ENCODE assay signal across 11 cellular contexts in genomic region chr21:34987673-34988072, GRCh38.
DNase-seq lines count a peak whose midpoint lies in the region; ATAC-seq, FAIRE-seq and TF ChIP-seq lines count a peak whose summit lies in the region.
"Had no signal": no experiment of that assay in that cellular context is flagged by ENCODE, and none has a peak within 500 bp of the region (broad histone marks: within the 10 kb centered on the region; RNA-seq: fewer than 3 reads in every experiment).

No MANE protein-coding gene starts in this region.

- H3K9me3 Mint-ChIP-seq in activated T-cell treated with anti-CD3 and anti-CD28 coated beads, Interleukin-2, amount 50 U/mL, for 4 hours = no peaks in the 10 kb centered on the region
- no peaks in the 10 kb centered on the region for H3K9me3 Mint-ChIP-seq in endodermal cell
- H3K9me3 Mint-ChIP-seq in stimulated activated memory B cell treated with anti-CD40 and anti-IgM and Interleukin-4, amounts not matched to agents 10 μg/mL and 1 μg/mL and 100 μg/mL, for 72 hours = no peaks in the 10 kb centered on the region

- no peak for TF ChIP-seq POLR2A in Peyer's patch (IDR thresholded peaks at IDR 0.05)

- H3K27ac Mint-ChIP-seq in endodermal cell = peak overlapping the region; percentile 46
- H3K27ac Mint-ChIP-seq in stimulated activated memory B cell treated with anti-CD40 and anti-IgM and Interleukin-4, amounts not matched to agents 10 μg/mL and 1 μg/mL and 100 μg/mL, for 72 hours = peak overlapping the region; percentile 96

- peaks cover 94% of the 10 kb centered on the region for H3K4me1 Mint-ChIP-seq in activated T-cell treated with anti-CD3 and anti-CD28 coated beads, Interleukin-2, amount 50 U/mL, for 4 hours (ENCODE audit: low read depth)
- peaks cover 19% of the 10 kb centered on the region for H3K4me1 Mint-ChIP-seq in endodermal cell
- H3K4me1 Mint-ChIP-seq in stimulated activated memory B cell treated with anti-CD40 and anti-IgM and Interleukin-4, amounts not matched to agents 10 μg/mL and 1 μg/mL and 100 μg/mL, for 72 hours = peaks cover 86% of the 10 kb centered on the region

- H3K9ac ChIP-seq in endodermal cell (ENCODE audit: extremely low read depth, low read length, poor library complexity, severe bottlenecking) = no peak overlapping the region

- H3K36me3 Mint-ChIP-seq in activated T-cell treated with anti-CD3 and anti-CD28 coated beads, Interleukin-2, amount 50 U/mL, for 4 hours (ENCODE audit: insufficient read depth) = peaks cover 29% of the 10 kb centered on the region
- no peaks in the 10 kb centered on the region for H3K36me3 Mint-ChIP-seq in endodermal cell (ENCODE audit: low read depth)
- H3K36me3 Mint-ChIP-seq in stimulated activated memory B cell treated with anti-CD40 and anti-IgM and Interleukin-4, amounts not matched to agents 10 μg/mL and 1 μg/mL and 100 μg/mL, for 72 hours = peaks cover 29% of the 10 kb centered on the region

- H3K9me3 ChIP-seq in Peyer's patch (no peaks in the 10 kb centered on the region), endodermal cell (ENCODE audit: control insufficient read depth, low read length) (no peaks in the 10 kb centered on the region)

- ATAC-seq in activated T-cell treated with anti-CD3 and anti-CD28 coated beads, Interleukin-2, amount 50 U/mL, for 4 hours = no peak
- ATAC-seq in stimulated activated memory B cell treated with anti-CD40 and anti-IgM and Interleukin-4, amounts not matched to agents 10 μg/mL and 1 μg/mL and 100 μg/mL, for 72 hours = no peak
- ATAC-seq in GM19395 (IDR thresholded peaks at IDR 0.05; ENCODE audit: unreplicated experiment) = no peak
- ATAC-seq: foreskin keratinocyte had no signal

- H3K36me3 ChIP-seq in Peyer's patch = no peaks in the 10 kb centered on the region
- no peaks in the 10 kb centered on the region for H3K36me3 ChIP-seq in endodermal cell (ENCODE audit: control insufficient read depth, insufficient read depth, low read length)

- peak overlapping the region in 1 of 4 donors; percentile 19 for H3K4me3 ChIP-seq in Peyer's patch
- no peak overlapping the region for H3K4me3 ChIP-seq in endodermal cell (ENCODE audit: low read length)

- TF ChIP-seq CTCF in Peyer's patch (IDR thresholded peaks at IDR 0.05) = no peak
- no peak for TF ChIP-seq CTCF in endodermal cell (conservative IDR thresholded peaks at IDR 0.05)

- H3K27me3 ChIP-seq in Peyer's patch = no peaks in the 10 kb centered on the region
- peaks cover 4% of the 10 kb centered on the region for H3K27me3 ChIP-seq in endodermal cell (ENCODE audit: control insufficient read depth, insufficient read depth, low read length, poor library complexity, severe bottlenecking)
- H3K27me3 ChIP-seq: foreskin keratinocyte had no signal

- peaks cover 0 to 17% (median 3%) of the 10 kb centered on the region in 4 donors for H3K4me1 ChIP-seq in Peyer's patch
- H3K4me1 ChIP-seq in endodermal cell (ENCODE audit: control insufficient read depth, insufficient read depth, low read length) = peaks cover 12% of the 10 kb centered on the region

- H3K27me3 Mint-ChIP-seq in activated T-cell treated with anti-CD3 and anti-CD28 coated beads, Interleukin-2, amount 50 U/mL, for 4 hours (ENCODE audit: low read depth) = no peaks in the 10 kb centered on the region
- peaks cover 13% of the 10 kb centered on the region for H3K27me3 Mint-ChIP-seq in endodermal cell (ENCODE audit: insufficient read depth)
- H3K27me3 Mint-ChIP-seq in stimulated activated memory B cell treated with anti-CD40 and anti-IgM and Interleukin-4, amounts not matched to agents 10 μg/mL and 1 μg/mL and 100 μg/mL, for 72 hours = no peaks in the 10 kb centered on the region

- H3K4me3 Mint-ChIP-seq in activated T-cell treated with anti-CD3 and anti-CD28 coated beads, Interleukin-2, amount 50 U/mL, for 4 hours = peak overlapping the region; percentile 70
- H3K4me3 Mint-ChIP-seq in endodermal cell = no peak overlapping the region
- peak overlapping the region; percentile 63 for H3K4me3 Mint-ChIP-seq in stimulated activated memory B cell treated with anti-CD40 and anti-IgM and Interleukin-4, amounts not matched to agents 10 μg/mL and 1 μg/mL and 100 μg/mL, for 72 hours

- no peak for FAIRE-seq in urothelium cell line (lab: Jason Lieb, UNC)
- FAIRE-seq: kidney had no signal

- DNase-seq in activated T-cell treated with anti-CD3 and anti-CD28 coated beads, Interleukin-2, amount 50 U/mL, for 4 hours = no peak
- no peak for DNase-seq in activated T-cell treated with anti-CD3 and anti-CD28 coated beads for 4 hours
- DNase-seq in Peyer's patch = no peak
- no peak for DNase-seq in endodermal cell
- DNase-seq in NCI-H2171 treated with DMSO at 0.1 percent for 48 hours (lab: John Stamatoyannopoulos, UW) = no peak
- no peak for DNase-seq in urothelium cell line (ENCODE audit: low spot score)
- DNase-seq: kidney, NCI-H345 had no signal

- WGBS in endodermal cell (ENCODE audit: insufficient coverage in 1 of 2, insufficient read length in 1 of 2), 2 experiments = 63 to 64% methylated on average over 3 of the region's 3 CpGs

- H3K27ac ChIP-seq in Peyer's patch (peak overlapping the region in 3 of 4 donors; percentile 40 to 60 (median 56)), endodermal cell (ENCODE audit: low read depth, low read length) (no peak overlapping the region)
- H3K27ac ChIP-seq: foreskin keratinocyte had no signal
